In genomic region chr20:62799036-62799435, GRCh38 we compare ENCODE assay signal across 32 cellular contexts. TPM values are rescaled to one million over a fixed set of nuclear protein-coding genes. Genes with fewer than 3 reads are reported as not detected.
"Had no signal": no experiment of that assay in that cellular context is flagged by ENCODE, and none has a peak within 500 bp of the region (broad histone marks: within the 10 kb centered on the region; RNA-seq: fewer than 3 reads in every experiment).

No MANE protein-coding gene starts in this region.

- H3K27ac Mint-ChIP-seq: activated naive CD8-positive, alpha-beta T cell treated with anti-CD3 and anti-CD28 coated beads, Interleukin-2, amount 50 U/mL, for 24 hours had no signal

- DNase-seq: activated CD4-positive, alpha-beta T cell treated with anti-CD3 and anti-CD28 coated beads for 48 hours; activated CD4-positive, alpha-beta T cell treated with anti-CD3 and anti-CD28 coated beads, Interleukin-2, amount 50 U/mL, for 48 hours; activated CD8-positive, alpha-beta memory T cell treated with anti-CD3 and anti-CD28 coated beads for 24 hours; activated gamma-delta T cell; activated naive CD8-positive, alpha-beta T cell treated with anti-CD3 and anti-CD28 coated beads, Interleukin-2, amount 50 U/mL, for 24 hours; amygdala; effector memory CD4-positive, alpha-beta T cell; gastrocnemius medialis; glutamatergic neuron; left lung; lower lobe of right lung; mesendoderm; stimulated activated CD4-positive, alpha-beta T cell treated with anti-CD3 and anti-CD28 coated beads, Interleukin-4, amount 100 ng/mL, for 24 hours; stimulated activated naive CD8-positive, alpha-beta T cell treated with anti-CD3 and anti-CD28 coated beads, Interleukin-15, amount 100 ng/mL, for 72 hours; substantia nigra; T-helper 9 cell; thyroid gland had no signal

- H3K9me3 Mint-ChIP-seq: activated naive CD4-positive, alpha-beta T cell treated with anti-CD3 and anti-CD28 coated beads, Interleukin-2, amount 50 U/mL, for 24 hours; activated naive CD8-positive, alpha-beta T cell treated with anti-CD3 and anti-CD28 coated beads, Interleukin-2, amount 50 U/mL, for 24 hours; central memory CD8-positive, alpha-beta T cell; natural killer cell treated with Interleukin-12 subunit alpha and Interleukin-12 subunit beta and Interleukin-15 and Interleukin-18, amount 100 ng/mL, for 72 hours; stimulated activated effector memory CD8-positive, alpha-beta T cell treated with anti-CD3 and anti-CD28 coated beads, Interleukin-12 subunit alpha, Interleukin-12 subunit beta, amount 100 ng/mL, for 72 hours; stimulated activated naive CD8-positive, alpha-beta T cell treated with anti-CD3 and anti-CD28 coated beads, Interleukin-15, amount 100 ng/mL, for 72 hours; T-helper 1 cell treated with Interleukin-12 subunit alpha and Interleukin-12 subunit beta and Interleukin-4 antibody, amounts not matched to agents 30 μg/mL and 1 μg/mL, for 36 hours had no signal

- H3K4me3 Mint-ChIP-seq: activated naive CD8-positive, alpha-beta T cell treated with anti-CD3 and anti-CD28 coated beads, Interleukin-2, amount 50 U/mL, for 24 hours had no signal

- H3K4me3 ChIP-seq: gastrocnemius medialis, left lung, lower lobe of right lung, ovary, skin epidermis, thyroid gland, upper lobe of left lung had no signal

- ATAC-seq: activated naive CD8-positive, alpha-beta T cell treated with anti-CD3 and anti-CD28 coated beads, Interleukin-2, amount 50 U/mL, for 24 hours; gastrocnemius medialis; left lung; lower lobe of right lung; natural killer cell treated with Interleukin-12 subunit alpha and Interleukin-12 subunit beta and Interleukin-15 and Interleukin-18, amount 100 ng/mL, for 72 hours; sciatic nerve; stimulated activated effector memory CD8-positive, alpha-beta T cell treated with anti-CD3 and anti-CD28 coated beads, Interleukin-12 subunit alpha, Interleukin-12 subunit beta, amount 100 ng/mL, for 72 hours; stimulated activated naive CD8-positive, alpha-beta T cell treated with anti-CD3 and anti-CD28 coated beads, Interleukin-15, amount 100 ng/mL, for 72 hours had no signal

- H3K36me3 ChIP-seq: ovary had no signal

- H3K9me3 ChIP-seq: gastrocnemius medialis, left lung, lower lobe of right lung, ovary, thyroid gland, upper lobe of left lung had no signal

- H3K27me3 ChIP-seq: gastrocnemius medialis, left lung, ovary, thyroid gland, upper lobe of left lung had no signal

- H3K27ac ChIP-seq: gastrocnemius medialis, left lung, lower lobe of right lung, ovary, skin epidermis, thyroid gland, upper lobe of left lung, VCaP had no signal

- FAIRE-seq: bronchial epithelial cell, colon, islet of Langerhans, TTC549 had no signal

- H3K27me3 Mint-ChIP-seq: activated naive CD4-positive, alpha-beta T cell treated with anti-CD3 and anti-CD28 coated beads, Interleukin-2, amount 50 U/mL, for 24 hours; activated naive CD8-positive, alpha-beta T cell treated with anti-CD3 and anti-CD28 coated beads, Interleukin-2, amount 50 U/mL, for 24 hours; central memory CD8-positive, alpha-beta T cell; natural killer cell treated with Interleukin-12 subunit alpha and Interleukin-12 subunit beta and Interleukin-15 and Interleukin-18, amount 100 ng/mL, for 72 hours; stimulated activated naive CD8-positive, alpha-beta T cell treated with anti-CD3 and anti-CD28 coated beads, Interleukin-15, amount 100 ng/mL, for 72 hours had no signal

RNA-seq across cellular contexts. Expression of gene COL9A3, which starts 17.8 kb away (rescaled TPM):
- total RNA-seq: bronchial epithelial cell; mononuclear cell; natural killer cell treated with Interleukin-12 subunit alpha and Interleukin-12 subunit beta and Interleukin-15 and Interleukin-18, amount 100 ng/mL, for 72 hours had no signal
